17 cellular contexts compared by ENCODE assay signal in the genomic region with DNA sequence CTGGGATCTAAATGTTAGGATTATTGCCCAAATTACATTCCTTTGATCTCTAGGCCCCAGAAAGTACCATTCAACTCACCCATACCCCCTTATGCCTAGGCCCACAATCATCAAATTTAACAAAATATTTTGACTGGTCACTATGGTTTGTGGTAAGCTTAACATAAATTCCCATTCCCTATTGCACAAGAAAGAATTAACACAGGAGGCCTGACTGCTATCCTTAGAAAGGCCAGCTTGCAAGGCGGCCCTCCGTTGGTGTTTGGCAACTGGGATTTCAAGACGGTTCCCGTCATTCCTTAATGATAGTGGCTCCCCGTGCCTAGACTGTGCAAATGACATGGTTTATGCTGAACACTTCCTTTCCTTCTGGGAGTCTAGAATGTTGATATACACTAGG.
"Had no signal": no experiment of that assay in that cellular context is flagged by ENCODE, and none has a peak within 500 bp of the region (broad histone marks: within the 10 kb centered on the region; RNA-seq: fewer than 3 reads in every experiment).

No MANE protein-coding gene starts in this region.

- H3K27ac Mint-ChIP-seq: activated naive CD4-positive, alpha-beta T cell treated with anti-CD3 and anti-CD28 coated beads, Interleukin-2, amount 10 ng/mL, durations not matched to agents 7 days and 5 days; activated T-helper 17 cell treated with anti-CD3 and anti-CD28 coated beads, Interleukin-2, amount 50 U/mL, for 72 hours; stimulated activated naive CD8-positive, alpha-beta T cell treated with anti-CD3 and anti-CD28 coated beads, Interleukin-15, Interleukin-2, amounts not matched to agents 100 ng/mL and 50 ng/mL, for 24 hours had no signal

- H3K4me1 ChIP-seq: colonic mucosa, right lobe of liver, spleen had no signal

- H3K27me3 Mint-ChIP-seq: activated naive CD4-positive, alpha-beta T cell treated with anti-CD3 and anti-CD28 coated beads, Interleukin-2, amount 10 ng/mL, durations not matched to agents 7 days and 5 days; activated T-helper 17 cell treated with anti-CD3 and anti-CD28 coated beads, Interleukin-2, amount 50 U/mL, for 72 hours; stimulated activated naive CD8-positive, alpha-beta T cell treated with anti-CD3 and anti-CD28 coated beads, Interleukin-15, Interleukin-2, amounts not matched to agents 100 ng/mL and 50 ng/mL, for 24 hours had no signal

- H3K4me3 Mint-ChIP-seq: activated naive CD4-positive, alpha-beta T cell treated with anti-CD3 and anti-CD28 coated beads, Interleukin-2, amount 10 ng/mL, durations not matched to agents 7 days and 5 days; activated T-helper 17 cell treated with anti-CD3 and anti-CD28 coated beads, Interleukin-2, amount 50 U/mL, for 72 hours; stimulated activated naive CD8-positive, alpha-beta T cell treated with anti-CD3 and anti-CD28 coated beads, Interleukin-15, Interleukin-2, amounts not matched to agents 100 ng/mL and 50 ng/mL, for 24 hours had no signal

- H3K36me3 Mint-ChIP-seq: activated naive CD4-positive, alpha-beta T cell treated with anti-CD3 and anti-CD28 coated beads, Interleukin-2, amount 10 ng/mL, durations not matched to agents 7 days and 5 days had no signal

- H3K9me3 ChIP-seq: colonic mucosa, heart left ventricle, lower lobe of right lung, psoas muscle, right lobe of liver, spleen, upper lobe of left lung had no signal

- H3K27me3 ChIP-seq: colonic mucosa, heart left ventricle, right lobe of liver, spleen, upper lobe of left lung had no signal

- H3K36me3 ChIP-seq: colonic mucosa, heart left ventricle, lower lobe of right lung, right lobe of liver, spleen, upper lobe of left lung had no signal

- FAIRE-seq: endometrium had no signal

- H3K9me3 Mint-ChIP-seq: activated naive CD4-positive, alpha-beta T cell treated with anti-CD3 and anti-CD28 coated beads, Interleukin-2, amount 10 ng/mL, durations not matched to agents 7 days and 5 days; activated T-helper 17 cell treated with anti-CD3 and anti-CD28 coated beads, Interleukin-2, amount 50 U/mL, for 72 hours; stimulated activated naive CD8-positive, alpha-beta T cell treated with anti-CD3 and anti-CD28 coated beads, Interleukin-15, Interleukin-2, amounts not matched to agents 100 ng/mL and 50 ng/mL, for 24 hours had no signal

- H3K4me3 ChIP-seq: colonic mucosa, heart left ventricle, lower lobe of right lung, psoas muscle, right lobe of liver, spleen, upper lobe of left lung had no signal

- H3K4me1 Mint-ChIP-seq: activated naive CD4-positive, alpha-beta T cell treated with anti-CD3 and anti-CD28 coated beads, Interleukin-2, amount 10 ng/mL, durations not matched to agents 7 days and 5 days; activated T-helper 17 cell treated with anti-CD3 and anti-CD28 coated beads, Interleukin-2, amount 50 U/mL, for 72 hours had no signal

- H3K27ac ChIP-seq: colonic mucosa, heart left ventricle, lower lobe of right lung, psoas muscle, right lobe of liver, spleen, upper lobe of left lung had no signal

- DNase-seq: activated CD4-positive, alpha-beta T cell treated with anti-CD3 and anti-CD28 coated beads, Interleukin-2, amount 50 U/mL, for 4 hours; activated naive CD4-positive, alpha-beta T cell treated with anti-CD3 and anti-CD28 coated beads, Interleukin-2, amount 10 ng/mL, durations not matched to agents 7 days and 5 days; activated T-cell treated with anti-CD3 and anti-CD28 coated beads for 4 hours; colonic mucosa; foreskin melanocyte; heart left ventricle; left cardiac atrium; lower lobe of right lung; midbrain; psoas muscle; right lobe of liver; spleen; T-helper 9 cell; upper lobe of left lung had no signal
